1 cellular context compared by ENCODE assay signal in genomic region chr7:116930156-116930913, GRCh38.
TF ChIP-seq lines count a peak whose summit lies in the region.

No MANE protein-coding gene starts in this region.

TF ChIP-seq in HepG2, 621 proteins besides CTCF, POLR2A, EP300 and RAD21 (continued from another document and continues in another):
- TF ChIP-seq, protein P1, sequence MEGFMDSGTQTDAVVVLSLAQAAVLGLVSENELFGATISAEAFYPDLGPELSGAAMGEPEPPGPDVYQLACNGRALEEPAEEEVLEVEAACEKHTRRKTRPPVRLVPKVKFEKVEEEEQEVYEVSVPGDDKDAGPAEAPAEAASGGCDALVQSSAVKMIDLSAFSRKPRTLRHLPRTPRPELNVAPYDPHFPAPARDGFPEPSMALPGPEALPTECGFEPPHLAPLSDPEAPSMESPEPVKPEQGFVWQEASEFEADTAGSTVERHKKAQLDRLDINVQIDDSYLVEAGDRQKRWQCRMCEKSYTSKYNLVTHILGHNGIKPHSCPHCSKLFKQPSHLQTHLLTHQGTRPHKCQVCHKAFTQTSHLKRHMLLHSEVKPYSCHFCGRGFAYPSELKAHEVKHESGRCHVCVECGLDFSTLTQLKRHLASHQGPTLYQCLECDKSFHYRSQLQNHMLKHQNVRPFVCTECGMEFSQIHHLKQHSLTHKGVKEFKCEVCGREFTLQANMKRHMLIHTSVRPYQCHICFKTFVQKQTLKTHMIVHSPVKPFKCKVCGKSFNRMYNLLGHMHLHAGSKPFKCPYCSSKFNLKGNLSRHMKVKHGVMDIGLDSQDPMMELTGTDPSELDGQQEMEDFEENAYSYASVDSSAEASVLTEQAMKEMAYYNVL (CRISPR knock-in tag; IDR thresholded peaks at IDR 0.05; ENCODE audit: borderline replicate concordance) = no peak
- TF ChIP-seq CSRNP2 (CRISPR knock-in tag; conservative IDR thresholded peaks at IDR 0.05; ENCODE audit: low read depth) (no peak), MIER2 (CRISPR knock-in tag; IDR thresholded peaks at IDR 0.05) (no peak), KDM4B (CRISPR knock-in tag; IDR thresholded peaks at IDR 0.05) (0 out of 2 replicates have a peak, but pooled peaks have one; percentile 37), PRMT3 (CRISPR knock-in tag; IDR thresholded peaks at IDR 0.05; ENCODE audit: borderline replicate concordance, low read depth) (no peak), MAZ (IDR thresholded peaks at IDR 0.05; ENCODE audit: borderline replicate concordance, low read depth, low read length) (no peak), MAZ (CRISPR knock-in tag; IDR thresholded peaks at IDR 0.05; ENCODE audit: low read depth) (no peak), ZNF605 (CRISPR knock-in tag; IDR thresholded peaks at IDR 0.05) (no peak), REPIN1 (CRISPR knock-in tag; IDR thresholded peaks at IDR 0.05; ENCODE audit: borderline replicate concordance, low read depth) (no peak), ZNF883 (CRISPR knock-in tag; IDR thresholded peaks at IDR 0.05; ENCODE audit: not compliant biosample characterization) (no peak), PRDM10 (CRISPR knock-in tag; IDR thresholded peaks at IDR 0.05; ENCODE audit: low read depth) (no peak), MXD3 (CRISPR knock-in tag; IDR thresholded peaks at IDR 0.05) (0 out of 2 replicates have a peak, but pooled peaks have one; percentile 32), BCL3 (CRISPR knock-in tag; IDR thresholded peaks at IDR 0.05) (no peak), ETV5 (CRISPR knock-in tag; IDR thresholded peaks at IDR 0.05; ENCODE audit: borderline replicate concordance) (peak; percentile 14; the same call in 1 of the 2 replicates), ZNF33B (CRISPR knock-in tag; IDR thresholded peaks at IDR 0.05) (no peak), DNMT3B (CRISPR knock-in tag; conservative IDR thresholded peaks at IDR 0.05) (no peak), TGIF2 (CRISPR knock-in tag; IDR thresholded peaks at IDR 0.05) (no peak), ZNF574 (CRISPR knock-in tag; IDR thresholded peaks at IDR 0.05) (peak; percentile 18; the same call in 1 of the 2 replicates), RELA (CRISPR knock-in tag; IDR thresholded peaks at IDR 0.05) (0 out of 2 replicates have a peak, but pooled peaks have one; percentile 34), THYN1 (CRISPR knock-in tag; IDR thresholded peaks at IDR 0.05; ENCODE audit: borderline replicate concordance, low read depth) (no peak), PBX2 (CRISPR knock-in tag; IDR thresholded peaks at IDR 0.05) (no peak), ZNF10 (CRISPR knock-in tag; IDR thresholded peaks at IDR 0.05; ENCODE audit: borderline replicate concordance, low read depth) (no peak), BORCS8-MEF2B (CRISPR knock-in tag; IDR thresholded peaks at IDR 0.05) (no peak), ZBTB3 (CRISPR knock-in tag; IDR thresholded peaks at IDR 0.05; ENCODE audit: borderline replicate concordance, low read depth) (no peak), SRY (CRISPR knock-in tag; IDR thresholded peaks at IDR 0.05) (no peak), MTA3 (CRISPR knock-in tag; IDR thresholded peaks at IDR 0.05) (no peak), PRDM4 (CRISPR knock-in tag; IDR thresholded peaks at IDR 0.05; ENCODE audit: borderline replicate concordance) (no peak), NONO (IDR thresholded peaks at IDR 0.05) (no peak), NONO (CRISPR knock-in tag; conservative IDR thresholded peaks at IDR 0.05) (no peak), ATRX (CRISPR knock-in tag; IDR thresholded peaks at IDR 0.05; ENCODE audit: borderline replicate concordance) (no peak), ZNF121 (CRISPR knock-in tag; IDR thresholded peaks at IDR 0.05) (no peak), RAD51 (IDR thresholded peaks at IDR 0.05; ENCODE audit: borderline replicate concordance) (no peak), ARHGAP35 (CRISPR knock-in tag; IDR thresholded peaks at IDR 0.05; ENCODE audit: borderline replicate concordance) (no peak), THAP7 (CRISPR knock-in tag; IDR thresholded peaks at IDR 0.05) (no peak), ZNF260 (CRISPR knock-in tag; IDR thresholded peaks at IDR 0.05; ENCODE audit: borderline replicate concordance, low read depth) (no peak), ZNF562 (CRISPR knock-in tag; IDR thresholded peaks at IDR 0.05; ENCODE audit: borderline replicate concordance) (no peak)
- TF ChIP-seq, protein P2, sequence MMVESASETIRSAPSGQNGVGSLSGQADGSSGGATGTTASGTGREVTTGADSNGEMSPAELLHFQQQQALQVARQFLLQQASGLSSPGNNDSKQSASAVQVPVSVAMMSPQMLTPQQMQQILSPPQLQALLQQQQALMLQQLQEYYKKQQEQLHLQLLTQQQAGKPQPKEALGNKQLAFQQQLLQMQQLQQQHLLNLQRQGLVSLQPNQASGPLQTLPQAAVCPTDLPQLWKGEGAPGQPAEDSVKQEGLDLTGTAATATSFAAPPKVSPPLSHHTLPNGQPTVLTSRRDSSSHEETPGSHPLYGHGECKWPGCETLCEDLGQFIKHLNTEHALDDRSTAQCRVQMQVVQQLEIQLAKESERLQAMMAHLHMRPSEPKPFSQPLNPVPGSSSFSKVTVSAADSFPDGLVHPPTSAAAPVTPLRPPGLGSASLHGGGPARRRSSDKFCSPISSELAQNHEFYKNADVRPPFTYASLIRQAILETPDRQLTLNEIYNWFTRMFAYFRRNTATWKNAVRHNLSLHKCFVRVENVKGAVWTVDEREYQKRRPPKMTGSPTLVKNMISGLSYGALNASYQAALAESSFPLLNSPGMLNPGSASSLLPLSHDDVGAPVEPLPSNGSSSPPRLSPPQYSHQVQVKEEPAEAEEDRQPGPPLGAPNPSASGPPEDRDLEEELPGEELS (CRISPR knock-in tag; IDR thresholded peaks at IDR 0.05) = no peak
- TF ChIP-seq, protein P3, sequence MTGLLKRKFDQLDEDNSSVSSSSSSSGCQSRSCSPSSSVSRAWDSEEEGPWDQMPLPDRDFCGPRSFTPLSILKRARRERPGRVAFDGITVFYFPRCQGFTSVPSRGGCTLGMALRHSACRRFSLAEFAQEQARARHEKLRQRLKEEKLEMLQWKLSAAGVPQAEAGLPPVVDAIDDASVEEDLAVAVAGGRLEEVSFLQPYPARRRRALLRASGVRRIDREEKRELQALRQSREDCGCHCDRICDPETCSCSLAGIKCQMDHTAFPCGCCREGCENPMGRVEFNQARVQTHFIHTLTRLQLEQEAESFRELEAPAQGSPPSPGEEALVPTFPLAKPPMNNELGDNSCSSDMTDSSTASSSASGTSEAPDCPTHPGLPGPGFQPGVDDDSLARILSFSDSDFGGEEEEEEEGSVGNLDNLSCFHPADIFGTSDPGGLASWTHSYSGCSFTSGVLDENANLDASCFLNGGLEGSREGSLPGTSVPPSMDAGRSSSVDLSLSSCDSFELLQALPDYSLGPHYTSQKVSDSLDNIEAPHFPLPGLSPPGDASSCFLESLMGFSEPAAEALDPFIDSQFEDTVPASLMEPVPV (CRISPR knock-in tag; IDR thresholded peaks at IDR 0.05) = no peak
